In genomic region chr10:18149401-18149800, GRCh38 we compare ENCODE assay signal across 28 cellular contexts.
"Had no signal": no experiment of that assay in that cellular context is flagged by ENCODE, and none has a peak within 500 bp of the region (broad histone marks: within the 10 kb centered on the region; RNA-seq: fewer than 3 reads in every experiment).

No MANE protein-coding gene starts in this region.

- H3K27ac ChIP-seq: brain microvascular endothelial cell, coronary artery, dorsolateral prefrontal cortex, WERI-Rb-1 had no signal

- H3K4me3 ChIP-seq: coronary artery, dorsolateral prefrontal cortex, esophagus squamous epithelium had no signal

- DNase-seq: activated B cell treated with CpG ODN at 0.5 μM for 24 hours; activated CD4-positive, alpha-beta T cell treated with anti-CD3 and anti-CD28 coated beads for 48 hours; activated CD4-positive, alpha-beta T cell treated with anti-CD3 and anti-CD28 coated beads, Interleukin-2, amount 50 U/mL, for 1 hour; activated CD4-positive, alpha-beta T cell treated with anti-CD3 and anti-CD28 coated beads, Interleukin-2, amount 50 U/mL, for 48 hours; activated CD8-positive, alpha-beta memory T cell treated with anti-CD3 and anti-CD28 coated beads for 24 hours; activated CD8-positive, alpha-beta T cell treated with anti-CD3 and anti-CD28 coated beads for 36 hours; activated effector memory CD4-positive, alpha-beta T cell treated with Interleukin-2 at 50 U/mL for 16 hours; activated gamma-delta T cell treated with Interleukin-2 at 50 U/mL for 16 hours; activated naive CD4-positive, alpha-beta T cell treated with anti-CD3 and anti-CD28 coated beads, Interleukin-2, amount 50 U/mL, for 16 hours; activated naive CD4-positive, alpha-beta T cell treated with Interleukin-2 at 50 U/mL for 16 hours; activated T-cell treated with anti-CD3 and anti-CD28 coated beads, Interleukin-2, amount 50 U/mL, for 4 hours; amniotic stem cell; anterior cingulate cortex; brain microvascular endothelial cell; dorsolateral prefrontal cortex; effector memory CD4-positive, alpha-beta T cell; erythroblast; esophagus squamous epithelium; foreskin melanocyte; SW 1271; T-cell; T-helper 9 cell; WERI-Rb-1 had no signal

- H3K9me3 ChIP-seq: esophagus squamous epithelium had no signal

- ATAC-seq: activated CD4-positive, CD25-positive, alpha-beta regulatory T cell treated with anti-CD3 and anti-CD28 coated beads, Interleukin-2, amount 50 U/mL, for 24 hours; activated CD8-positive, alpha-beta T cell treated with anti-CD3 and anti-CD28 coated beads for 36 hours; activated T-cell treated with anti-CD3 and anti-CD28 coated beads, Interleukin-2, amount 50 U/mL, for 4 hours; activated T-helper 17 cell treated with anti-CD3 and anti-CD28 coated beads, Interleukin-2, amount 50 U/mL, for 72 hours; T-cell had no signal

- H3K36me3 ChIP-seq: brain microvascular endothelial cell, WERI-Rb-1 had no signal

- H3K27me3 ChIP-seq: brain microvascular endothelial cell, dorsolateral prefrontal cortex, esophagus squamous epithelium had no signal

- H3K4me1 ChIP-seq: esophagus squamous epithelium had no signal

- FAIRE-seq: astrocyte, bronchial epithelial cell had no signal
